ENCODE assay signal across 8 cellular contexts in genomic region chr12:2163172-2163927, GRCh38.
A peak's percentile ranks its signal among the peaks of the same experiment; 100 is the strongest.
DNase-seq lines count a peak whose midpoint lies in the region; ATAC-seq and TF ChIP-seq lines count a peak whose summit lies in the region.

No MANE protein-coding gene starts in this region.

- WGBS in esophagus, 2 donors = 40% methylated on average over 16 of the region's 16 CpGs

- H3K4me1 ChIP-seq in esophagus (ENCODE audit: control insufficient read depth in 2 of 2, insufficient read depth in 2 of 2, low read length in 1 of 2) (peaks cover 0 to 7% of the 10 kb centered on the region in 2 donors), lower lobe of right lung (peaks cover 14% of the 10 kb centered on the region), thoracic aorta (ENCODE audit: control insufficient read depth in 1 of 2, low read depth in 2 of 2) (peaks cover 26 to 68% of the 10 kb centered on the region in 2 donors), foreskin keratinocyte (no peaks in the 10 kb centered on the region)

- TF ChIP-seq CTCF in lower lobe of right lung (IDR thresholded peaks at IDR 0.05) (no peak), thoracic aorta (IDR thresholded peaks at IDR 0.05) (no peak), foreskin keratinocyte (conservative IDR thresholded peaks at IDR 0.05) (no peak)

- intact Hi-C loops in lower lobe of right lung (cut with DNase I) = no loop called here

- peak overlapping the region; percentile 43 to 64 for H3K27ac ChIP-seq in esophagus (ENCODE audit: low read depth in 2 of 2, low read length in 1 of 2)
- peak overlapping the region; percentile 46 for H3K27ac ChIP-seq in lower lobe of right lung
- peak overlapping the region; percentile 84 to 90 for H3K27ac ChIP-seq in thoracic aorta
- H3K27ac ChIP-seq in foreskin keratinocyte = no peak overlapping the region

- peak; percentile 7 for DNase-seq in HT1080 (ENCODE audit: low read depth)
- peak; percentile 52 for DNase-seq in lower lobe of right lung
- DNase-seq in thoracic aorta (ENCODE audit: low spot score) = peak; percentile 74
- no peak for DNase-seq in NCI-H1092 treated with DMSO at 0.1 percent for 48 hours (lab: John Stamatoyannopoulos, UW)
- no peak for DNase-seq in foreskin keratinocyte
- no peak for DNase-seq in EL

- H3K9me3 ChIP-seq in esophagus (ENCODE audit: control insufficient read depth in 2 of 2, insufficient read depth in 1 of 2, low read depth in 1 of 2, low read length in 1 of 2) (peaks cover 0 to 2% of the 10 kb centered on the region in 2 donors), lower lobe of right lung (no peaks in the 10 kb centered on the region), thoracic aorta (peaks cover 8% of the 10 kb centered on the region)

- H3K27me3 ChIP-seq in esophagus (ENCODE audit: control insufficient read depth in 1 of 2, insufficient read depth in 2 of 2, low read length in 2 of 2) = no peaks in the 10 kb centered on the region
- no peaks in the 10 kb centered on the region for H3K27me3 ChIP-seq in lower lobe of right lung (ENCODE audit: low read depth)
- H3K27me3 ChIP-seq in thoracic aorta (replicated peaks; ENCODE audit: insufficient read depth) = no peaks in the 10 kb centered on the region
- H3K27me3 ChIP-seq in foreskin keratinocyte = no peaks in the 10 kb centered on the region

- H3K36me3 ChIP-seq in esophagus (ENCODE audit: control insufficient read depth in 2 of 2, insufficient read depth in 2 of 2, low read length in 1 of 2) (no peaks in the 10 kb centered on the region), lower lobe of right lung (no peaks in the 10 kb centered on the region), thoracic aorta (no peaks in the 10 kb centered on the region)

- no peak overlapping the region for H3K4me3 ChIP-seq in esophagus (ENCODE audit: low read depth in 1 of 2, low read length in 2 of 2)
- H3K4me3 ChIP-seq in lower lobe of right lung = no peak overlapping the region
- H3K4me3 ChIP-seq in thoracic aorta = peak overlapping the region; percentile 28

- ATAC-seq in lower lobe of right lung (peak; percentile 73), thoracic aorta (ENCODE audit: insufficient number of reproducible peaks, low FRiP score, low read depth) (peak; percentile 71), foreskin keratinocyte (no peak), HG03439 (IDR thresholded peaks at IDR 0.05; ENCODE audit: unreplicated experiment) (no peak)

Comparison
In these comparisons a context has a peak if more than half of its experiments do, and no peak if none do; other contexts are left out.
1. DNase-seq: peak in HT1080 (single experiment), lower lobe of right lung (single experiment) and thoracic aorta (single experiment); none in NCI-H1092 treated with DMSO at 0.1 percent for 48 hours (single experiment), foreskin keratinocyte (0 of 2) and EL (single experiment).
2. ATAC-seq: peak in lower lobe of right lung (2 of 2) and thoracic aorta (single experiment); none in foreskin keratinocyte (single experiment) and HG03439 (single experiment).